Comparison of ENCODE assay signal across 1 cellular context in the genomic region with DNA sequence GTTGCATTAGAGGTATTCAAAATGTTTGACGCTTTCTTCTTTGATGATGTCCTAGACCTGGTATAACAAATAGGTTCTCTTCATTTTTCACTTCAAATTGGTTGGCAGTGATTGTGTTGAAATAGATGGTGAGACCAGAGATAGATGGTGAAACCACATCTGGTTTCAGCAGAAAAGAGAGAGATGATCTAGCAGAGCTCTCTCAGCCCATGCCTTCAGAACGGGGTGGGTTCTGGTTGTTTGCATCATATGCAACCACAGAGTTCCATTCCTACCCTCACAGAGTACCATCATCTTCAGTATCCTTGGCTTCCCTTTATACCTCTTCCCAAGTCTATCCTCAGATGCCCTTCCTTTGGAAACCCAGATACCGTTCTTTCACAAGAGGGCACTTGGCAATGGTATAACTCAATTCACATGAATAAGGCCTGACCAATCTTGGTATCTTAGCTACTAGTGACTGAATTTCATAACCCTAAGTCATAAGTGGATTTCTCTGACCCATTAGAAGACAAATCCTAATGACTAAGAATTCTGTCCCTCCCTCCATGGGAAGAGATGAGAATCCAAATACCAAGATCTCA.
TF ChIP-seq lines count a peak whose summit lies in the region.

No MANE protein-coding gene starts in this region.

TF ChIP-seq in IMR-90, 13 proteins besides CTCF, POLR2A, EP300 and RAD21 (continued from another document):
- TF ChIP-seq MXI1 (IDR thresholded peaks at IDR 0.05; ENCODE audit: borderline replicate concordance, low read depth, low read length) (no peak), CHD1 (IDR thresholded peaks at IDR 0.05; ENCODE audit: low read depth, low read length) (no peak), SMC3 (IDR thresholded peaks at IDR 0.05; ENCODE audit: low read depth, low read length) (no peak), RFX5 (IDR thresholded peaks at IDR 0.05; ENCODE audit: low read depth, low read length) (no peak), ELK1 (IDR thresholded peaks at IDR 0.05; ENCODE audit: borderline replicate concordance, low read depth, low read length) (no peak)
